20 cellular contexts compared by ENCODE assay signal in the genomic region with DNA sequence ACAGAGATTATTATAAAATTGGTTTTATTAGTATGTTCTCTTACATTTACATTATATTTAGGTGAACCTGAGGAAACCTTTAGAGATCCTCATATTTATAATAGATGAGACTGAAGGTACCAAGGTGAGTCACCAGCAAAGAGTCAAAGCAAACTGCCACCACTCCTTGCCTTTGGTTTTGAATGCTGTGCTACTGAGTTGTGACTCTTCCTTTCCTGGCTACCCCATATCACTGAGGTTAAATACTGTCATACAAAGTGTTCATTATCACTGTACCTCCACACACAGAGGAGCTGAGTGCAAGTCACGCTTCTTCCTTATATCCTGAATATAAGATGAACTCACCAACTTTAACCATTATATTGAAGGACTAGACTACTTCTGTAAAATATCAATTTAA.
A peak's percentile ranks its signal among the peaks of the same experiment; 100 is the strongest.
DNase-seq lines count a peak whose midpoint lies in the region; ATAC-seq and TF ChIP-seq lines count a peak whose summit lies in the region.
"Had no signal": no experiment of that assay in that cellular context is flagged by ENCODE, and none has a peak within 500 bp of the region (broad histone marks: within the 10 kb centered on the region; RNA-seq: fewer than 3 reads in every experiment).

No MANE protein-coding gene starts in this region.

- peak; percentile 99 for ATAC-seq in activated T-helper 17 cell treated with anti-CD3 and anti-CD28 coated beads, Interleukin-2, amount 50 U/mL, for 72 hours (replicated peaks)
- ATAC-seq in natural killer cell = no peak
- no peak for ATAC-seq in GM19397 (IDR thresholded peaks at IDR 0.05; ENCODE audit: unreplicated experiment)

- peaks cover 9% of the 10 kb centered on the region for H3K36me3 ChIP-seq in CD4-positive, alpha-beta memory T cell (ENCODE audit: insufficient read depth, low read length)
- H3K36me3 ChIP-seq: HAP-1 had no signal

- no peak overlapping the region for H3K4me3 Mint-ChIP-seq in CD4-positive, alpha-beta memory T cell
- H3K4me3 Mint-ChIP-seq in activated T-helper 17 cell treated with anti-CD3 and anti-CD28 coated beads, Interleukin-2, amount 50 U/mL, for 72 hours = peak overlapping the region; percentile 8
- H3K4me3 Mint-ChIP-seq in natural killer cell = no peak overlapping the region
- H3K4me3 Mint-ChIP-seq: naive B cell had no signal

- H3K27me3 ChIP-seq in CD4-positive, alpha-beta memory T cell (ENCODE audit: insufficient read depth, low read length) = no peaks in the 10 kb centered on the region
- H3K27me3 ChIP-seq: sigmoid colon, suprapubic skin had no signal

- peaks cover 0 to 2% (median 0%) of the 10 kb centered on the region in 8 donors for H3K9me3 Mint-ChIP-seq in CD4-positive, alpha-beta memory T cell
- H3K9me3 Mint-ChIP-seq in activated T-helper 17 cell treated with anti-CD3 and anti-CD28 coated beads, Interleukin-2, amount 50 U/mL, for 72 hours = no peaks in the 10 kb centered on the region
- H3K9me3 Mint-ChIP-seq in natural killer cell = no peaks in the 10 kb centered on the region
- H3K9me3 Mint-ChIP-seq: naive B cell had no signal

- H3K27ac Mint-ChIP-seq in CD4-positive, alpha-beta memory T cell = peak overlapping the region in 4 of 7 donors; percentile 29 to 61 (median 51)
- H3K27ac Mint-ChIP-seq in activated T-helper 17 cell treated with anti-CD3 and anti-CD28 coated beads, Interleukin-2, amount 50 U/mL, for 72 hours = peak overlapping the region; percentile 74
- H3K27ac Mint-ChIP-seq in natural killer cell = peak overlapping the region; percentile 39 to 67

- POLR2A ChIA-PET in CD4-positive, alpha-beta memory T cell (lab: Charles Lee; ENCODE audit: partially characterized antibody) = no interaction called here

- H3K4me1 ChIP-seq in CD4-positive, alpha-beta memory T cell (ENCODE audit: insufficient read depth, low read length) = peaks cover 19% of the 10 kb centered on the region
- H3K4me1 ChIP-seq: HAP-1, parathyroid adenoma, sigmoid colon, suprapubic skin had no signal

- peaks cover 48 to 61% of the 10 kb centered on the region in 2 donors for H3K36me3 Mint-ChIP-seq in CD4-positive, alpha-beta memory T cell
- H3K36me3 Mint-ChIP-seq in activated T-helper 17 cell treated with anti-CD3 and anti-CD28 coated beads, Interleukin-2, amount 50 U/mL, for 72 hours (ENCODE audit: low read depth) = peaks cover 93% of the 10 kb centered on the region
- peaks cover 21% of the 10 kb centered on the region for H3K36me3 Mint-ChIP-seq in natural killer cell

- no peak overlapping the region for H3K27ac ChIP-seq in CD4-positive, alpha-beta memory T cell (ENCODE audit: low read depth, low read length)
- H3K27ac ChIP-seq: parathyroid adenoma, sigmoid colon, suprapubic skin had no signal

- TF ChIP-seq CTCF in natural killer cell (IDR thresholded peaks at IDR 0.05) = no peak

- peaks cover 21 to 46% (median 37%) of the 10 kb centered on the region in 4 donors for H3K4me1 Mint-ChIP-seq in CD4-positive, alpha-beta memory T cell
- H3K4me1 Mint-ChIP-seq in activated T-helper 17 cell treated with anti-CD3 and anti-CD28 coated beads, Interleukin-2, amount 50 U/mL, for 72 hours = peaks cover 12% of the 10 kb centered on the region
- H3K4me1 Mint-ChIP-seq in natural killer cell = peaks cover 36% of the 10 kb centered on the region in 2 donors

- CTCF ChIA-PET in CD4-positive, alpha-beta memory T cell (lab: Charles Lee; ENCODE audit: partially characterized antibody) = no interaction called here

- intact Hi-C loops in CD4-positive, alpha-beta memory T cell (cut with micrococcal nuclease) = loop anchor here (5.0 kb wide), 1 partner anchor 167 kb away; a partner anchor contains a TSS
- intact Hi-C loops in natural killer cell (cut with micrococcal nuclease) = no loop called here

- no peaks in the 10 kb centered on the region for H3K27me3 Mint-ChIP-seq in CD4-positive, alpha-beta memory T cell
- H3K27me3 Mint-ChIP-seq in activated T-helper 17 cell treated with anti-CD3 and anti-CD28 coated beads, Interleukin-2, amount 50 U/mL, for 72 hours = no peaks in the 10 kb centered on the region
- H3K27me3 Mint-ChIP-seq in natural killer cell (ENCODE audit: low read depth in 2 of 2) = no peaks in the 10 kb centered on the region
- H3K27me3 Mint-ChIP-seq: naive B cell had no signal

- no peaks in the 10 kb centered on the region for H3K9me3 ChIP-seq in CD4-positive, alpha-beta memory T cell (ENCODE audit: control insufficient read depth in 1 of 2, low read length in 2 of 2)
- H3K9me3 ChIP-seq: HAP-1, sigmoid colon, suprapubic skin had no signal

- peak; percentile 8 to 29 for DNase-seq in activated CD4-positive, alpha-beta T cell treated with anti-CD3 and anti-CD28 coated beads for 4 hours
- DNase-seq in activated CD4-positive, alpha-beta T cell treated with anti-CD3 and anti-CD28 coated beads, Interleukin-2, amount 50 U/mL, for 4 hours = no peak
- no peak for DNase-seq in CD4-positive, alpha-beta memory T cell
- DNase-seq in natural killer cell (no peak), NCI-H1436 (lab: John Stamatoyannopoulos, UW) (no peak)
- DNase-seq in activated effector memory CD4-positive, alpha-beta T cell treated with Interleukin-2 at 50 U/mL for 16 hours = no peak
- DNase-seq: central memory CD4-positive, alpha-beta T cell; foreskin melanocyte; Kasumi-1; naive B cell; NCI-H1048; NCI-H2081; NCI-H526; sigmoid colon; SW 1271 had no signal

- no peak overlapping the region for H3K4me3 ChIP-seq in CD4-positive, alpha-beta memory T cell (ENCODE audit: low read length in 2 of 2)
- H3K4me3 ChIP-seq: HAP-1, sigmoid colon, suprapubic skin had no signal

Comparison
In these comparisons a context has a peak if more than half of its experiments do, and no peak if none do; other contexts are left out.
1. DNase-seq: peak in activated CD4-positive, alpha-beta T cell treated with anti-CD3 and anti-CD28 coated beads for 4 hours (2 of 2); none in activated CD4-positive, alpha-beta T cell treated with anti-CD3 and anti-CD28 coated beads, Interleukin-2, amount 50 U/mL, for 4 hours (0 of 2), CD4-positive, alpha-beta memory T cell (0 of 5), natural killer cell (single experiment), activated effector memory CD4-positive, alpha-beta T cell treated with Interleukin-2 at 50 U/mL for 16 hours (single experiment) and NCI-H1436 (single experiment).
2. Peak in every context shown above with its lines, with median percentiles within 50 percentile points of each other: H3K27ac Mint-ChIP-seq.